12 cellular contexts compared by ENCODE assay signal in the genomic region with DNA sequence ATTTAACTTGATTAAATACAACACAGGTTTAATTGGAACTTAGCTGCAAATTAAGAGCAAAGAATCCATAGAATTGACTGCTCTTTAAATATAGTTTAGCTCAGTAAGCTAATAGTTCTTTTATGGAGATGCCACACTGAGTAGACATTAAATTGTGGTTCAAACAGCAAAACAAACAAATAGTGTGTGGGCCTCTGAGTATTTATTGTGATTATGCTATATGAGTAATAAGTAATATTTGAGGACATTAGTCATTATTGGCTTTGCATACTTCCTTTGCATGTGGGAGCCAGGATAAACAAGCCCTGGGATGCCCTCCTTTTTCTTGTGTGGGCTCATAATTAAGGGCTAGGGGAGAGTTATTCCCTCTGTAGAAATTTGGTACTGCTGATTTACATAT.
DNase-seq lines count a peak whose midpoint lies in the region; ATAC-seq, FAIRE-seq and TF ChIP-seq lines count a peak whose summit lies in the region.
"Had no signal": no experiment of that assay in that cellular context is flagged by ENCODE, and none has a peak within 500 bp of the region (broad histone marks: within the 10 kb centered on the region; RNA-seq: fewer than 3 reads in every experiment).

No MANE protein-coding gene starts in this region.

- no peak for ATAC-seq in HG02973 (IDR thresholded peaks at IDR 0.05; ENCODE audit: unreplicated experiment)
- ATAC-seq: naive thymus-derived CD4-positive, alpha-beta T cell had no signal

- no peak for FAIRE-seq in urothelium cell line (lab: Jason Lieb, UNC)
- FAIRE-seq: D721Med had no signal

- H3K4me3 ChIP-seq in choroid plexus epithelial cell (ENCODE audit: low read depth, low read length), result no peak overlapping the region

- no peak for TF ChIP-seq CTCF in choroid plexus epithelial cell (conservative IDR thresholded peaks at IDR 0.05; ENCODE audit: low read depth, low read length)

- DNase-seq in ELR (ENCODE audit: low read depth) (peak; percentile 93), NCI-H460 (ENCODE audit: extremely low read depth, low read depth) (peak; percentile 52), choroid plexus epithelial cell (ENCODE audit: low read depth) (peak; percentile 75), pulmonary artery endothelial cell (ENCODE audit: low read depth, low spot score) (peak; percentile 13), GDM1 (lab: John Stamatoyannopoulos, UW) (no peak), urothelium cell line (ENCODE audit: low spot score) (no peak)
- no peak for DNase-seq in activated effector memory CD4-positive, alpha-beta T cell treated with Interleukin-2 at 50 U/mL for 16 hours
- DNase-seq: naive thymus-derived CD4-positive, alpha-beta T cell; NCI-H1436 treated with DMSO at 0.1 percent for 48 hours; T-helper 2 cell had no signal

Comparison
In these comparisons a context has a peak if more than half of its experiments do, and no peak if none do; other contexts are left out.
1. DNase-seq: peak in ELR (single experiment), NCI-H460 (single experiment), choroid plexus epithelial cell (single experiment) and pulmonary artery endothelial cell (single experiment); none in activated effector memory CD4-positive, alpha-beta T cell treated with Interleukin-2 at 50 U/mL for 16 hours (single experiment), GDM1 (single experiment) and urothelium cell line (single experiment).